ENCODE assay signal across 1 cellular context in the genomic region with DNA sequence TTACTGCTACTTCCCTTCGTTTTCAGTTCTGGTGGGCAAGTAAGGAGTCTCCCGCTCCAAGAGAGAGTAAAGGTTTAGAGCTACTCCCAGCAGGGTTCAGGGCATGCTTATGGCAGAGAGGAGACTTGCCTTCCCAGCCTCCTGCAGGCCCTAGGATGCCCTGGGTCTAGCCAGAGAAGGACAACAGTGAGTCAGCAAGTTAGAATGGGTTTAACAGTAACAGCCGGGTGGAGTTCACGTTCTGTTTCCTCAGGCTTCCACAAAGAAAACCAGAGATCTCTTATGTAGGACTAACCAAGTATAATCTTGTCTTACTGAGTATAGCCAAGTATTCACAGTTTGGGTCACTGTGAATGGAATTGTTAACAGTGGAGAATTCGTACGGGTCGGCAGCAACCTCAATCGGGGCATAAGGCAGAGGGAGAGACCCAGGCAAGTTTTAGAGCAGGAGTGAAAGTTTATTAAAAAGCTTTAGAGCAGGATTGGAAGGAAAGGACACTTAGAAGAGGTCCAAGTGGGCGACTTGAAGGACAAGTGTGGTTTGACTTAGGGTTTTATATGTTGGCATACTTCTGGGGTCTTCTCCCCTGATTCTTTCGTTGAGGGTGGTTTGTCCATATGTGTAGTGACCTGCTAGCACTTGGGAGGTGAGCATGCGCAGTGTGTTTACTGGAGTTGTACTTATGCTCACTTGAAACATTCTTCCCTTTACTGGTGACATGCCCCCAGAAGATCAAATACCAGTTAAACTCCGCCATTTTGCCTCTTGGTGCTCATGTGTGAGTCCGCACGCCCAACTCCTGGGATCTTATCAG.
TF ChIP-seq lines count a peak whose summit lies in the region.

No MANE protein-coding gene starts in this region.

TF ChIP-seq in K562, 482 proteins besides CTCF, POLR2A, EP300 and RAD21 (continued from another document and continues in another):
- TF ChIP-seq, protein P1, sequence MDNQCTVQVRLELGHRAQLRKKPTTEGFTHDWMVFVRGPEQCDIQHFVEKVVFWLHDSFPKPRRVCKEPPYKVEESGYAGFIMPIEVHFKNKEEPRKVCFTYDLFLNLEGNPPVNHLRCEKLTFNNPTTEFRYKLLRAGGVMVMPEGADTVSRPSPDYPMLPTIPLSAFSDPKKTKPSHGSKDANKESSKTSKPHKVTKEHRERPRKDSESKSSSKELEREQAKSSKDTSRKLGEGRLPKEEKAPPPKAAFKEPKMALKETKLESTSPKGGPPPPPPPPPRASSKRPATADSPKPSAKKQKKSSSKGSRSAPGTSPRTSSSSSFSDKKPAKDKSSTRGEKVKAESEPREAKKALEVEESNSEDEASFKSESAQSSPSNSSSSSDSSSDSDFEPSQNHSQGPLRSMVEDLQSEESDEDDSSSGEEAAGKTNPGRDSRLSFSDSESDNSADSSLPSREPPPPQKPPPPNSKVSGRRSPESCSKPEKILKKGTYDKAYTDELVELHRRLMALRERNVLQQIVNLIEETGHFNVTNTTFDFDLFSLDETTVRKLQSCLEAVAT (IDR thresholded peaks at IDR 0.05), result no peak
- TF ChIP-seq PHF21A (IDR thresholded peaks at IDR 0.05; ENCODE audit: borderline replicate concordance, low read depth), result no peak
- TF ChIP-seq TAF7 (tag; IDR thresholded peaks at IDR 0.05), result peak; percentile 43
- TF ChIP-seq FOXK1 (CRISPR knock-in tag; IDR thresholded peaks at IDR 0.05; ENCODE audit: borderline replicate concordance), result no peak
- TF ChIP-seq ZNF830 (CRISPR knock-in tag; IDR thresholded peaks at IDR 0.05), result no peak
- TF ChIP-seq, protein P2, sequence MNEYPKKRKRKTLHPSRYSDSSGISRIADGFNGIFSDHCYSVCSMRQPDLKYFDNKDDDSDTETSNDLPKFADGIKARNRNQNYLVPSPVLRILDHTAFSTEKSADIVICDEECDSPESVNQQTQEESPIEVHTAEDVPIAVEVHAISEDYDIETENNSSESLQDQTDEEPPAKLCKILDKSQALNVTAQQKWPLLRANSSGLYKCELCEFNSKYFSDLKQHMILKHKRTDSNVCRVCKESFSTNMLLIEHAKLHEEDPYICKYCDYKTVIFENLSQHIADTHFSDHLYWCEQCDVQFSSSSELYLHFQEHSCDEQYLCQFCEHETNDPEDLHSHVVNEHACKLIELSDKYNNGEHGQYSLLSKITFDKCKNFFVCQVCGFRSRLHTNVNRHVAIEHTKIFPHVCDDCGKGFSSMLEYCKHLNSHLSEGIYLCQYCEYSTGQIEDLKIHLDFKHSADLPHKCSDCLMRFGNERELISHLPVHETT (CRISPR knock-in tag; conservative IDR thresholded peaks at IDR 0.05 in 1 of 2, IDR thresholded peaks at IDR 0.05 in 1 of 2), result peak in 1 of 2 experiments; percentile 78; a peak in 2 of 4 replicates
- no peak for TF ChIP-seq CBFA2T2 (conservative IDR thresholded peaks at IDR 0.05)
- TF ChIP-seq DPF2 (IDR thresholded peaks at IDR 0.05), result peak; percentile 84
- peak; percentile 97 for TF ChIP-seq ZNF316 (IDR thresholded peaks at IDR 0.05)
- TF ChIP-seq CBFB (CRISPR knock-in tag; IDR thresholded peaks at IDR 0.05), result no peak
- TF ChIP-seq MCM7 (IDR thresholded peaks at IDR 0.05), result no peak
- no peak for TF ChIP-seq PPARD (CRISPR knock-in tag; IDR thresholded peaks at IDR 0.05)
- TF ChIP-seq, protein P3, sequence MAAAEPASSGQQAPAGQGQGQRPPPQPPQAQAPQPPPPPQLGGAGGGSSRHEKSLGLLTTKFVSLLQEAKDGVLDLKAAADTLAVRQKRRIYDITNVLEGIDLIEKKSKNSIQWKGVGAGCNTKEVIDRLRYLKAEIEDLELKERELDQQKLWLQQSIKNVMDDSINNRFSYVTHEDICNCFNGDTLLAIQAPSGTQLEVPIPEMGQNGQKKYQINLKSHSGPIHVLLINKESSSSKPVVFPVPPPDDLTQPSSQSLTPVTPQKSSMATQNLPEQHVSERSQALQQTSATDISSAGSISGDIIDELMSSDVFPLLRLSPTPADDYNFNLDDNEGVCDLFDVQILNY (CRISPR knock-in tag; IDR thresholded peaks at IDR 0.05), result no peak
- peak; percentile 25 to 67; a peak in 1 of 4 replicates for TF ChIP-seq TEAD1 (CRISPR knock-in tag; IDR thresholded peaks at IDR 0.05)
- no peak for TF ChIP-seq CREBBP (IDR thresholded peaks at IDR 0.05; ENCODE audit: low read depth, low read length)
- peak; percentile 70; the same call in 1 of the 2 replicates for TF ChIP-seq E2F3 (CRISPR knock-in tag; IDR thresholded peaks at IDR 0.05)
- TF ChIP-seq, protein P4, sequence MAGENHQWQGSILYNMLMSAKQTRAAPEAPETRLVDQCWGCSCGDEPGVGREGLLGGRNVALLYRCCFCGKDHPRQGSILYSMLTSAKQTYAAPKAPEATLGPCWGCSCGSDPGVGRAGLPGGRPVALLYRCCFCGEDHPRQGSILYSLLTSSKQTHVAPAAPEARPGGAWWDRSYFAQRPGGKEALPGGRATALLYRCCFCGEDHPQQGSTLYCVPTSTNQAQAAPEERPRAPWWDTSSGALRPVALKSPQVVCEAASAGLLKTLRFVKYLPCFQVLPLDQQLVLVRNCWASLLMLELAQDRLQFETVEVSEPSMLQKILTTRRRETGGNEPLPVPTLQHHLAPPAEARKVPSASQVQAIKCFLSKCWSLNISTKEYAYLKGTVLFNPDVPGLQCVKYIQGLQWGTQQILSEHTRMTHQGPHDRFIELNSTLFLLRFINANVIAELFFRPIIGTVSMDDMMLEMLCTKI (IDR thresholded peaks at IDR 0.05; ENCODE audit: partially characterized antibody), result no peak
- TF ChIP-seq, protein P5, sequence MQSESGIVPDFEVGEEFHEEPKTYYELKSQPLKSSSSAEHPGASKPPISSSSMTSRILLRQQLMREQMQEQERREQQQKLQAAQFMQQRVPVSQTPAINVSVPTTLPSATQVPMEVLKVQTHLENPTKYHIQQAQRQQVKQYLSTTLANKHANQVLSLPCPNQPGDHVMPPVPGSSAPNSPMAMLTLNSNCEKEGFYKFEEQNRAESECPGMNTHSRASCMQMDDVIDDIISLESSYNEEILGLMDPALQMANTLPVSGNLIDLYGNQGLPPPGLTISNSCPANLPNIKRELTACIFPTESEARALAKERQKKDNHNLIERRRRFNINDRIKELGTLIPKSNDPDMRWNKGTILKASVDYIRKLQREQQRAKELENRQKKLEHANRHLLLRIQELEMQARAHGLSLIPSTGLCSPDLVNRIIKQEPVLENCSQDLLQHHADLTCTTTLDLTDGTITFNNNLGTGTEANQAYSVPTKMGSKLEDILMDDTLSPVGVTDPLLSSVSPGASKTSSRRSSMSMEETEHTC (IDR thresholded peaks at IDR 0.05), result no peak; the same call in 1 of the 2 replicates
- TF ChIP-seq ZNF140 (CRISPR knock-in tag; IDR thresholded peaks at IDR 0.05), result no peak
- peak; percentile 72 for TF ChIP-seq TAF9B (IDR thresholded peaks at IDR 0.05; ENCODE audit: partially characterized antibody)
- TF ChIP-seq ZNF24 (IDR thresholded peaks at IDR 0.05), result no peak
- TF ChIP-seq ZNF347 (CRISPR knock-in tag; IDR thresholded peaks at IDR 0.05; ENCODE audit: low read depth), result no peak
- TF ChIP-seq, protein P6, sequence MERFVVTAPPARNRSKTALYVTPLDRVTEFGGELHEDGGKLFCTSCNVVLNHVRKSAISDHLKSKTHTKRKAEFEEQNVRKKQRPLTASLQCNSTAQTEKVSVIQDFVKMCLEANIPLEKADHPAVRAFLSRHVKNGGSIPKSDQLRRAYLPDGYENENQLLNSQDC (CRISPR knock-in tag; IDR thresholded peaks at IDR 0.05), result no peak
- no peak for TF ChIP-seq ZBTB8A (IDR thresholded peaks at IDR 0.05; ENCODE audit: partially characterized antibody)
- no peak for TF ChIP-seq SIX5 (IDR thresholded peaks at IDR 0.05; ENCODE audit: borderline replicate concordance in 1 of 2, insufficient read depth in 1 of 2, low read depth in 1 of 2, low read length in 2 of 2)
- TF ChIP-seq ZNF507 (tag; conservative IDR thresholded peaks at IDR 0.05), result no peak
- TF ChIP-seq ZNF780A (CRISPR knock-in tag; IDR thresholded peaks at IDR 0.05), result no peak
- TF ChIP-seq, protein P7, sequence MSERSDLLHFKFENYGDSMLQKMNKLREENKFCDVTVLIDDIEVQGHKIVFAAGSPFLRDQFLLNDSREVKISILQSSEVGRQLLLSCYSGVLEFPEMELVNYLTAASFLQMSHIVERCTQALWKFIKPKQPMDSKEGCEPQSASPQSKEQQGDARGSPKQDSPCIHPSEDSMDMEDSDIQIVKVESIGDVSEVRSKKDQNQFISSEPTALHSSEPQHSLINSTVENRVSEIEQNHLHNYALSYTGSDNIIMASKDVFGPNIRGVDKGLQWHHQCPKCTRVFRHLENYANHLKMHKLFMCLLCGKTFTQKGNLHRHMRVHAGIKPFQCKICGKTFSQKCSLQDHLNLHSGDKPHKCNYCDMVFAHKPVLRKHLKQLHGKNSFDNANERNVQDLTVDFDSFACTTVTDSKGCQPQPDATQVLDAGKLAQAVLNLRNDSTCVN (CRISPR knock-in tag; IDR thresholded peaks at IDR 0.05), result no peak
- TF ChIP-seq MAZ (CRISPR knock-in tag; conservative IDR thresholded peaks at IDR 0.05 in 1 of 2, IDR thresholded peaks at IDR 0.05 in 1 of 2), result no peak; a peak in 1 of 4 replicates
- TF ChIP-seq ZNF583 (CRISPR knock-in tag; IDR thresholded peaks at IDR 0.05), result peak; percentile 79; the same call in 1 of the 2 replicates
- peak; percentile 98 for TF ChIP-seq C11orf30 (IDR thresholded peaks at IDR 0.05; ENCODE audit: low read depth)
- 0 out of 2 replicates have a peak, but pooled peaks have one; percentile 12 for TF ChIP-seq ZBTB17 (CRISPR knock-in tag; IDR thresholded peaks at IDR 0.05)
- TF ChIP-seq KAT8 (IDR thresholded peaks at IDR 0.05; ENCODE audit: low read depth), result no peak
- TF ChIP-seq, protein P8, sequence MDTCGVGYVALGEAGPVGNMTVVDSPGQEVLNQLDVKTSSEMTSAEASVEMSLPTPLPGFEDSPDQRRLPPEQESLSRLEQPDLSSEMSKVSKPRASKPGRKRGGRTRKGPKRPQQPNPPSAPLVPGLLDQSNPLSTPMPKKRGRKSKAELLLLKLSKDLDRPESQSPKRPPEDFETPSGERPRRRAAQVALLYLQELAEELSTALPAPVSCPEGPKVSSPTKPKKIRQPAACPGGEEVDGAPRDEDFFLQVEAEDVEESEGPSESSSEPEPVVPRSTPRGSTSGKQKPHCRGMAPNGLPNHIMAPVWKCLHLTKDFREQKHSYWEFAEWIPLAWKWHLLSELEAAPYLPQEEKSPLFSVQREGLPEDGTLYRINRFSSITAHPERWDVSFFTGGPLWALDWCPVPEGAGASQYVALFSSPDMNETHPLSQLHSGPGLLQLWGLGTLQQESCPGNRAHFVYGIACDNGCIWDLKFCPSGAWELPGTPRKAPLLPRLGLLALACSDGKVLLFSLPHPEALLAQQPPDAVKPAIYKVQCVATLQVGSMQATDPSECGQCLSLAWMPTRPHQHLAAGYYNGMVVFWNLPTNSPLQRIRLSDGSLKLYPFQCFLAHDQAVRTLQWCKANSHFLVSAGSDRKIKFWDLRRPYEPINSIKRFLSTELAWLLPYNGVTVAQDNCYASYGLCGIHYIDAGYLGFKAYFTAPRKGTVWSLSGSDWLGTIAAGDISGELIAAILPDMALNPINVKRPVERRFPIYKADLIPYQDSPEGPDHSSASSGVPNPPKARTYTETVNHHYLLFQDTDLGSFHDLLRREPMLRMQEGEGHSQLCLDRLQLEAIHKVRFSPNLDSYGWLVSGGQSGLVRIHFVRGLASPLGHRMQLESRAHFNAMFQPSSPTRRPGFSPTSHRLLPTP (IDR thresholded peaks at IDR 0.05; ENCODE audit: borderline replicate concordance, extremely low read depth, insufficient read length), result no peak
- TF ChIP-seq KAT7 (CRISPR knock-in tag; IDR thresholded peaks at IDR 0.05; ENCODE audit: borderline replicate concordance), result no peak
- no peak for TF ChIP-seq TAF15 (IDR thresholded peaks at IDR 0.05; ENCODE audit: low read depth, low read length)
- no peak for TF ChIP-seq KAT2B (IDR thresholded peaks at IDR 0.05; ENCODE audit: low read depth, low read length)
- no peak for TF ChIP-seq PRPF4 (IDR thresholded peaks at IDR 0.05; ENCODE audit: insufficient read depth, low read depth, low read length, poor library complexity, severe bottlenecking)
- TF ChIP-seq TRIM24 (IDR thresholded peaks at IDR 0.05), result peak in 1 of 2 experiments; percentile 30; a peak in 1 of 4 replicates
- no peak for TF ChIP-seq MCM3 (IDR thresholded peaks at IDR 0.05)
- peak; percentile 51; the same call in 1 of the 2 replicates for TF ChIP-seq MYC (IDR thresholded peaks at IDR 0.05; ENCODE audit: low read depth, low read length)
- TF ChIP-seq MYC (CRISPR knock-in tag; IDR thresholded peaks at IDR 0.05; ENCODE audit: borderline replicate concordance, low read depth), result no peak
- peak; percentile 14; the same call in 1 of the 2 replicates for TF ChIP-seq ZNF444 (CRISPR knock-in tag; IDR thresholded peaks at IDR 0.05)
- peak; percentile 36; the same call in 1 of the 2 replicates for TF ChIP-seq SMARCC2 (IDR thresholded peaks at IDR 0.05; ENCODE audit: low read depth)
- no peak for TF ChIP-seq STAT5B (CRISPR knock-in tag; IDR thresholded peaks at IDR 0.05)
- TF ChIP-seq STAG1 (CRISPR knock-in tag; IDR thresholded peaks at IDR 0.05; ENCODE audit: borderline replicate concordance), result no peak
- no peak for TF ChIP-seq LARP7 (IDR thresholded peaks at IDR 0.05)
- TF ChIP-seq, protein P9, sequence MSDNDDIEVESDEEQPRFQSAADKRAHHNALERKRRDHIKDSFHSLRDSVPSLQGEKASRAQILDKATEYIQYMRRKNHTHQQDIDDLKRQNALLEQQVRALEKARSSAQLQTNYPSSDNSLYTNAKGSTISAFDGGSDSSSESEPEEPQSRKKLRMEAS (CRISPR knock-in tag; IDR thresholded peaks at IDR 0.05), result peak; percentile 54; the same call in 1 of the 2 replicates
- peak in 1 of 2 experiments; percentile 85; a peak in 2 of 4 replicates for TF ChIP-seq RCOR1 (IDR thresholded peaks at IDR 0.05; ENCODE audit: borderline replicate concordance in 1 of 2, low read depth in 2 of 2, low read length in 2 of 2)
- TF ChIP-seq NFIX (CRISPR knock-in tag; IDR thresholded peaks at IDR 0.05; ENCODE audit: low read depth), result no peak
- no peak for TF ChIP-seq ZKSCAN3 (CRISPR knock-in tag; IDR thresholded peaks at IDR 0.05)
- no peak for TF ChIP-seq ZNF696 (CRISPR knock-in tag; conservative IDR thresholded peaks at IDR 0.05)
- no peak for TF ChIP-seq HDGF (IDR thresholded peaks at IDR 0.05)
- TF ChIP-seq RB1 (IDR thresholded peaks at IDR 0.05; ENCODE audit: low read depth), result no peak
- TF ChIP-seq ZNF384 (IDR thresholded peaks at IDR 0.05; ENCODE audit: low read depth, low read length), result no peak
- no peak for TF ChIP-seq SP1 (CRISPR knock-in tag; IDR thresholded peaks at IDR 0.05)
- TF ChIP-seq FOXM1 (IDR thresholded peaks at IDR 0.05; ENCODE audit: low read depth), result 0 out of 2 replicates have a peak, but pooled peaks have one; percentile 8
- TF ChIP-seq FOXM1 (CRISPR knock-in tag; IDR thresholded peaks at IDR 0.05; ENCODE audit: low read depth), result no peak
- TF ChIP-seq, protein P10, sequence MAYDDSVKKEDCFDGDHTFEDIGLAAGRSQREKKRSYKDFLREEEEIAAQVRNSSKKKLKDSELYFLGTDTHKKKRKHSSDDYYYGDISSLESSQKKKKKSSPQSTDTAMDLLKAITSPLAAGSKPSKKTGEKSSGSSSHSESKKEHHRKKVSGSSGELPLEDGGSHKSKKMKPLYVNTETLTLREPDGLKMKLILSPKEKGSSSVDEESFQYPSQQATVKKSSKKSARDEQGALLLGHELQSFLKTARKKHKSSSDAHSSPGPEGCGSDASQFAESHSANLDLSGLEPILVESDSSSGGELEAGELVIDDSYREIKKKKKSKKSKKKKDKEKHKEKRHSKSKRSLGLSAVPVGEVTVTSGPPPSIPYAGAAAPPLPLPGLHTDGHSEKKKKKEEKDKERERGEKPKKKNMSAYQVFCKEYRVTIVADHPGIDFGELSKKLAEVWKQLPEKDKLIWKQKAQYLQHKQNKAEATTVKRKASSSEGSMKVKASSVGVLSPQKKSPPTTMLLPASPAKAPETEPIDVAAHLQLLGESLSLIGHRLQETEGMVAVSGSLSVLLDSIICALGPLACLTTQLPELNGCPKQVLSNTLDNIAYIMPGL (CRISPR knock-in tag; IDR thresholded peaks at IDR 0.05), result no peak
- TF ChIP-seq BCOR (IDR thresholded peaks at IDR 0.05), result no peak
- TF ChIP-seq ZFPM2 (CRISPR knock-in tag; IDR thresholded peaks at IDR 0.05), result no peak
